14 cellular contexts compared by ENCODE assay signal in the genomic region with DNA sequence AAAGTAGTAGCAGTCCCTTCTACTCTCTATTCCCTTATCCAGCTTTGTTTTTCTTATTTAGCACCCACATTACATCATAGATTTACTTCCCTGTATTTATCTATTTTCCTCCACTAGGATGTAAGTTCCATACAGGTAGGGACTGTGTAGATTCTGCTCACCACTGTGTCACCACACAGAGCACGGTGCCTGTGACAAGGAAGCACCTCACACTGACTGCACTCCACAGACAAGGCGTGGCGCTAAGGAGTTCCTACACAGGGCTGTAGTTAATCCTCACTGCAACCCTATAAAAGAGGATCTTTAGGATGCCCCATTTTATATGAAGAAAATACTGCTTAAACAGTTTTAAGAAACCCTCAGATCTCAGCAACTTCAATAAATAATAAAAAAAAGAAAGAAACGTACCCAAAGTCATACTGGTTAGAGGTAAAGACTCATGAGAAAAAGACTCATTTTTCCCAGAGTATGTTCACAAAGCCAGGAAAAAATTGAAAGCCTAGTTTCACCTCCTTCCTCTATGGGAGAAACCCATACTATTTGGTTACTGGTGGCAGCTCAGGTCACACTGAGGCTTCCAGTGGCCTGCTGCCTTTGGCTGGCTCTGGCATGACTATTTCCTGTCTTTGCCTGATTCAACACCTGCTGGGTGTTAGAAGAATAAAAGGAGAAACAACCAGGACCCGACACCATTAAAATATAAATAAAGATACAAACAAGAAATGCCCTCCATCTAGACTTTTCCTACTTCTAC. TPM values are rescaled to one million over a fixed set of nuclear protein-coding genes. Genes with fewer than 3 reads are reported as not detected.
DNase-seq lines count a peak whose midpoint lies in the region; ATAC-seq and TF ChIP-seq lines count a peak whose summit lies in the region.
"Had no signal": no experiment of that assay in that cellular context is flagged by ENCODE, and none has a peak within 500 bp of the region (broad histone marks: within the 10 kb centered on the region; RNA-seq: fewer than 3 reads in every experiment).

No MANE protein-coding gene starts in this region.

- DNase-seq in activated CD8-positive, alpha-beta T cell treated with anti-CD3 and anti-CD28 coated beads for 36 hours, result no peak
- no peak for DNase-seq in activated CD8-positive, alpha-beta T cell treated with anti-CD3 and anti-CD28 coated beads, Interleukin-2, amount 10 ng/mL, durations not matched to agents 7 days and 5 days
- no peak for DNase-seq in immature natural killer cell
- DNase-seq in HUDEP-2 (lab: John Stamatoyannopoulos, UW; ENCODE audit: unreplicated experiment in 76 of 76), result no peak
- no peak for DNase-seq in NCI-H510A (lab: John Stamatoyannopoulos, UW)
- no peak for DNase-seq in erythroblast (lab: John Stamatoyannopoulos, UW)
- DNase-seq: hypothalamus, NCI-H1417, NCI-H774, thyroid gland had no signal

- H3K9me3 Mint-ChIP-seq in activated CD8-positive, alpha-beta T cell treated with anti-CD3 and anti-CD28 coated beads for 36 hours, result no peaks in the 10 kb centered on the region
- H3K9me3 Mint-ChIP-seq in activated CD8-positive, alpha-beta T cell treated with anti-CD3 and anti-CD28 coated beads, Interleukin-2, amount 10 ng/mL, durations not matched to agents 7 days and 5 days (ENCODE audit: insufficient read depth), result no peaks in the 10 kb centered on the region
- no peaks in the 10 kb centered on the region for H3K9me3 Mint-ChIP-seq in activated T-helper 17 cell treated with anti-CD3 and anti-CD28 coated beads, Interleukin-2, amount 50 U/mL, for 72 hours
- H3K9me3 Mint-ChIP-seq in immature natural killer cell, result no peaks in the 10 kb centered on the region
- H3K9me3 Mint-ChIP-seq in stimulated activated memory B cell treated with anti-CD40 and anti-IgM and Interleukin-4, amounts not matched to agents 10 μg/mL and 1 μg/mL and 100 μg/mL, for 72 hours, result no peaks in the 10 kb centered on the region
- H3K9me3 Mint-ChIP-seq: mesothelial cell of epicardium had no signal

- intact Hi-C loops in activated CD8-positive, alpha-beta T cell treated with anti-CD3 and anti-CD28 coated beads for 36 hours (cut with micrococcal nuclease), result no loop called here

- H3K4me1 Mint-ChIP-seq in activated CD8-positive, alpha-beta T cell treated with anti-CD3 and anti-CD28 coated beads for 36 hours (ENCODE audit: low read depth), result peaks cover 36% of the 10 kb centered on the region
- H3K4me1 Mint-ChIP-seq in activated CD8-positive, alpha-beta T cell treated with anti-CD3 and anti-CD28 coated beads, Interleukin-2, amount 10 ng/mL, durations not matched to agents 7 days and 5 days (ENCODE audit: low read depth), result peaks cover 24% of the 10 kb centered on the region
- H3K4me1 Mint-ChIP-seq in activated T-helper 17 cell treated with anti-CD3 and anti-CD28 coated beads, Interleukin-2, amount 50 U/mL, for 72 hours, result peaks cover 21% of the 10 kb centered on the region
- H3K4me1 Mint-ChIP-seq in immature natural killer cell, result peaks cover 8 to 38% of the 10 kb centered on the region in 2 donors
- H3K4me1 Mint-ChIP-seq in stimulated activated memory B cell treated with anti-CD40 and anti-IgM and Interleukin-4, amounts not matched to agents 10 μg/mL and 1 μg/mL and 100 μg/mL, for 72 hours, result peaks cover 15% of the 10 kb centered on the region

- peaks cover 62% of the 10 kb centered on the region for H3K36me3 Mint-ChIP-seq in activated CD8-positive, alpha-beta T cell treated with anti-CD3 and anti-CD28 coated beads for 36 hours (ENCODE audit: low read depth)
- peaks cover 61% of the 10 kb centered on the region for H3K36me3 Mint-ChIP-seq in activated CD8-positive, alpha-beta T cell treated with anti-CD3 and anti-CD28 coated beads, Interleukin-2, amount 10 ng/mL, durations not matched to agents 7 days and 5 days (ENCODE audit: low read depth)
- peaks cover 100% of the 10 kb centered on the region for H3K36me3 Mint-ChIP-seq in activated T-helper 17 cell treated with anti-CD3 and anti-CD28 coated beads, Interleukin-2, amount 50 U/mL, for 72 hours (ENCODE audit: low read depth)
- peaks cover 3 to 29% (median 9%) of the 10 kb centered on the region in 3 donors for H3K36me3 Mint-ChIP-seq in immature natural killer cell
- peaks cover 63% of the 10 kb centered on the region for H3K36me3 Mint-ChIP-seq in stimulated activated memory B cell treated with anti-CD40 and anti-IgM and Interleukin-4, amounts not matched to agents 10 μg/mL and 1 μg/mL and 100 μg/mL, for 72 hours

- TF ChIP-seq CTCF in activated CD8-positive, alpha-beta T cell treated with anti-CD3 and anti-CD28 coated beads for 36 hours (IDR thresholded peaks at IDR 0.05), result no peak

- no peak overlapping the region for H3K4me3 Mint-ChIP-seq in activated CD8-positive, alpha-beta T cell treated with anti-CD3 and anti-CD28 coated beads for 36 hours
- no peak overlapping the region for H3K4me3 Mint-ChIP-seq in activated CD8-positive, alpha-beta T cell treated with anti-CD3 and anti-CD28 coated beads, Interleukin-2, amount 10 ng/mL, durations not matched to agents 7 days and 5 days
- no peak overlapping the region for H3K4me3 Mint-ChIP-seq in activated T-helper 17 cell treated with anti-CD3 and anti-CD28 coated beads, Interleukin-2, amount 50 U/mL, for 72 hours
- H3K4me3 Mint-ChIP-seq in immature natural killer cell, result peak overlapping the region in 1 of 5 donors; percentile 39
- no peak overlapping the region for H3K4me3 Mint-ChIP-seq in stimulated activated memory B cell treated with anti-CD40 and anti-IgM and Interleukin-4, amounts not matched to agents 10 μg/mL and 1 μg/mL and 100 μg/mL, for 72 hours
- H3K4me3 Mint-ChIP-seq: mesothelial cell of epicardium had no signal

- ATAC-seq in activated CD8-positive, alpha-beta T cell treated with anti-CD3 and anti-CD28 coated beads for 36 hours, result no peak
- no peak for ATAC-seq in activated CD8-positive, alpha-beta T cell treated with anti-CD3 and anti-CD28 coated beads, Interleukin-2, amount 10 ng/mL, durations not matched to agents 7 days and 5 days
- ATAC-seq in activated T-helper 17 cell treated with anti-CD3 and anti-CD28 coated beads, Interleukin-2, amount 50 U/mL, for 72 hours (replicated peaks), result no peak
- no peak for ATAC-seq in stimulated activated memory B cell treated with anti-CD40 and anti-IgM and Interleukin-4, amounts not matched to agents 10 μg/mL and 1 μg/mL and 100 μg/mL, for 72 hours
- ATAC-seq: sciatic nerve had no signal

- CTCF ChIA-PET in activated CD8-positive, alpha-beta T cell treated with anti-CD3 and anti-CD28 coated beads for 36 hours (lab: Charles Lee), result interaction anchor here (0.6 to 13.1 kb wide), 5 partner anchors 13 to 157 kb away, joined by 3 to 142 read pairs (median 3); no protein-coding TSS in a partner anchor
- CTCF ChIA-PET in activated CD8-positive, alpha-beta T cell treated with anti-CD3 and anti-CD28 coated beads, Interleukin-2, amount 10 ng/mL, durations not matched to agents 7 days and 5 days (lab: Charles Lee), result interaction anchor here (0.7 to 3.7 kb wide), 7 partner anchors 54 to 89 kb away, joined by 3 to 13 read pairs (median 5); partner anchors contain the start of genes ARPC3 and FAM216A

- POLR2A ChIA-PET in activated CD8-positive, alpha-beta T cell treated with anti-CD3 and anti-CD28 coated beads for 36 hours (lab: Charles Lee), result interaction anchor here (1.2 to 1.3 kb wide), 3 partner anchors 8 to 41 kb away, joined by 3 to 6 read pairs (median 4); no protein-coding TSS in a partner anchor
- POLR2A ChIA-PET in activated CD8-positive, alpha-beta T cell treated with anti-CD3 and anti-CD28 coated beads, Interleukin-2, amount 10 ng/mL, durations not matched to agents 7 days and 5 days (lab: Charles Lee), result no interaction called here

- peak overlapping the region; percentile 63 for H3K27ac Mint-ChIP-seq in activated CD8-positive, alpha-beta T cell treated with anti-CD3 and anti-CD28 coated beads for 36 hours
- H3K27ac Mint-ChIP-seq in activated CD8-positive, alpha-beta T cell treated with anti-CD3 and anti-CD28 coated beads, Interleukin-2, amount 10 ng/mL, durations not matched to agents 7 days and 5 days, result no peak overlapping the region
- H3K27ac Mint-ChIP-seq in activated T-helper 17 cell treated with anti-CD3 and anti-CD28 coated beads, Interleukin-2, amount 50 U/mL, for 72 hours, result peak overlapping the region; percentile 54
- peak overlapping the region in 4 of 6 donors; percentile 7 to 73 (median 42) for H3K27ac Mint-ChIP-seq in immature natural killer cell
- H3K27ac Mint-ChIP-seq in stimulated activated memory B cell treated with anti-CD40 and anti-IgM and Interleukin-4, amounts not matched to agents 10 μg/mL and 1 μg/mL and 100 μg/mL, for 72 hours, result peak overlapping the region; percentile 5
- H3K27ac Mint-ChIP-seq: mesothelial cell of epicardium had no signal

- TF ChIP-seq POLR2A in erythroblast (IDR thresholded peaks at IDR 0.05; ENCODE audit: low read length), result no peak

- no peaks in the 10 kb centered on the region for H3K27me3 Mint-ChIP-seq in activated CD8-positive, alpha-beta T cell treated with anti-CD3 and anti-CD28 coated beads for 36 hours
- H3K27me3 Mint-ChIP-seq in activated CD8-positive, alpha-beta T cell treated with anti-CD3 and anti-CD28 coated beads, Interleukin-2, amount 10 ng/mL, durations not matched to agents 7 days and 5 days (ENCODE audit: low read depth), result no peaks in the 10 kb centered on the region
- H3K27me3 Mint-ChIP-seq in activated T-helper 17 cell treated with anti-CD3 and anti-CD28 coated beads, Interleukin-2, amount 50 U/mL, for 72 hours, result no peaks in the 10 kb centered on the region
- peaks cover 0 to 2% (median 0%) of the 10 kb centered on the region in 3 donors for H3K27me3 Mint-ChIP-seq in immature natural killer cell (ENCODE audit: low read depth in 3 of 3)
- no peaks in the 10 kb centered on the region for H3K27me3 Mint-ChIP-seq in stimulated activated memory B cell treated with anti-CD40 and anti-IgM and Interleukin-4, amounts not matched to agents 10 μg/mL and 1 μg/mL and 100 μg/mL, for 72 hours

RNA-seq across cellular contexts. Expression of gene RAD9B, which starts 36.9 kb away (rescaled TPM):
- 1 to 10 TPM; 1.7 to 1.9 TPM for total RNA-seq in activated CD8-positive, alpha-beta T cell treated with anti-CD3 and anti-CD28 coated beads for 36 hours
- total RNA-seq in activated CD8-positive, alpha-beta T cell treated with anti-CD3 and anti-CD28 coated beads, Interleukin-2, amount 10 ng/mL, durations not matched to agents 7 days and 5 days, result 1 to 10 TPM in 1 of 2 experiments, under 1 TPM in 1; 0.68 to 2.3 TPM
- total RNA-seq in activated T-helper 17 cell treated with anti-CD3 and anti-CD28 coated beads, Interleukin-2, amount 50 U/mL, for 72 hours, result 1 to 10 TPM; 1.5 to 2.5 TPM
- polyA plus RNA-seq in immature natural killer cell, result 1 to 10 TPM in 1 of 3 donors, under 1 TPM in 1, not detected in 1; 0.93 to 1.0 TPM

RNA-seq across cellular contexts. Expression of gene VPS29, which starts 37.1 kb away (rescaled TPM):
- 10 to 100 TPM; 71.7 to 76.4 TPM for total RNA-seq in activated CD8-positive, alpha-beta T cell treated with anti-CD3 and anti-CD28 coated beads for 36 hours
- total RNA-seq in activated CD8-positive, alpha-beta T cell treated with anti-CD3 and anti-CD28 coated beads, Interleukin-2, amount 10 ng/mL, durations not matched to agents 7 days and 5 days, result 100 to 1,000 TPM; 126 to 128 TPM
- 100 to 1,000 TPM; 103 to 125 TPM for total RNA-seq in activated T-helper 17 cell treated with anti-CD3 and anti-CD28 coated beads, Interleukin-2, amount 50 U/mL, for 72 hours
- 100 to 1,000 TPM; 153 to 230 (median 206) TPM for polyA plus RNA-seq in immature natural killer cell

RNA-seq across cellular contexts. Expression of gene PPTC7, which starts 44.1 kb away (rescaled TPM):
- 10 to 100 TPM; 43.1 to 44.5 TPM for total RNA-seq in activated CD8-positive, alpha-beta T cell treated with anti-CD3 and anti-CD28 coated beads for 36 hours
- 10 to 100 TPM; 24.4 to 26.8 TPM for total RNA-seq in activated CD8-positive, alpha-beta T cell treated with anti-CD3 and anti-CD28 coated beads, Interleukin-2, amount 10 ng/mL, durations not matched to agents 7 days and 5 days
- total RNA-seq in activated T-helper 17 cell treated with anti-CD3 and anti-CD28 coated beads, Interleukin-2, amount 50 U/mL, for 72 hours, result 10 to 100 TPM; 31.4 to 36.7 TPM
- 10 to 100 TPM in 1 of 3 donors, 1 to 10 TPM in 2; 7.8 to 11.5 (median 9.3) TPM for polyA plus RNA-seq in immature natural killer cell
